10 cellular contexts compared by ENCODE assay signal in the genomic region with DNA sequence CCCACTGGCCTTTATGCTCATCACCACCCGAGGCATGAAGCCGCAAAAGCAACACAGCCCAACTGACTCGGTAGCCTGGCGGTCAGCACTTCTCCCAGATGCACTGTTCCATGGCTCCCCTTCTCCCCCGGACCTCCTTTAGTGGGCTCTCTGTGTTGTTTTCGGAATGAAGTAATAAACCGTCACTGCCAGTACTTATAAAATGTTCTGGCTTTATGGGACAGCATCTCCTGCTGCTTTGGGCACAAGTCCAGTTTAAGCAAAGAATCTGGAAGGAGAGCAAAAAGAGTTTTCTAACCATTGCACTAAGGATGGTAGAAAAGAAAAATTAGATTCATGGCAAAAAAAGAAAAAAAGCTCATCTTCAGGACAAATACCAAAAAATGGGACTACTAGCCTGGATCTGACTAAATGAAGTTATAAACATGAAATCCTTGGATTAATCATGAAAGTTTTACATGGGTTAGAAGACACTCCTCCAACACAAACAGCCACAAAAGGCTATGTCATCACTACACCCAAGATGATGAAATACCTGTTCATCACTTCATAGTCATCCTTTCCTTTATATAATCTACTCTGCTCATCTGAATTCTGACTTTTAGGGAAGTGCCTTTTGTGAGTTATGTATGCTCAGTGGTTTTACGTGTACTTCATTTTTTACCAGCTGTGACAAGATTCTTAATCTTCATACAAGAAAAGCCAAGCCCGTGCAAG.
A peak's percentile ranks its signal among the peaks of the same experiment; 100 is the strongest.
DNase-seq lines count a peak whose midpoint lies in the region; ATAC-seq and TF ChIP-seq lines count a peak whose summit lies in the region.
"Had no signal": no experiment of that assay in that cellular context is flagged by ENCODE, and none has a peak within 500 bp of the region (broad histone marks: within the 10 kb centered on the region; RNA-seq: fewer than 3 reads in every experiment).

No MANE protein-coding gene starts in this region.

- peak overlapping the region; percentile 88 for H3K27ac Mint-ChIP-seq in MCF 10A (ENCODE audit: low read depth, unreplicated experiment)
- H3K27ac Mint-ChIP-seq: T-helper 2 cell treated with Interferon-gamma antibody and Interleukin-4, amounts not matched to agents 5 μg/mL and 100 μg/mL, for 36 hours had no signal

- no peak for TF ChIP-seq EP300 in gastroesophageal sphincter (IDR thresholded peaks at IDR 0.05)

- CTCF ChIA-PET in MCF 10A (lab: Yijun Ruan, JAX) = no interaction called here

- H3K4me3 ChIP-seq in breast epithelium = no peak overlapping the region
- H3K4me3 ChIP-seq in gastroesophageal sphincter = no peak overlapping the region
- no peak overlapping the region for H3K4me3 ChIP-seq in upper lobe of right lung
- H3K4me3 ChIP-seq: BLaER1 had no signal

- intact Hi-C loops in MCF 10A (cut with micrococcal nuclease) = loop anchor here (1.0 kb wide), 1 partner anchor 18 kb away; no protein-coding TSS in a partner anchor
- intact Hi-C loops in breast epithelium (cut with DNase I; ENCODE audit: low total_unique reads) = no loop called here
- intact Hi-C loops in upper lobe of right lung (cut with DNase I) = no loop called here

- no peaks in the 10 kb centered on the region for H3K9me3 Mint-ChIP-seq in MCF 10A (ENCODE audit: unreplicated experiment)
- H3K9me3 Mint-ChIP-seq: T-helper 2 cell treated with Interferon-gamma antibody and Interleukin-4, amounts not matched to agents 5 μg/mL and 100 μg/mL, for 36 hours had no signal

- WGBS in gastroesophageal sphincter (ENCODE audit: low coverage in 1 of 2), 2 donors = 24 to 31% methylated on average over 5 to 9 of the region's 9 CpGs

- H3K4me1 ChIP-seq in breast epithelium = no peaks in the 10 kb centered on the region
- H3K4me1 ChIP-seq in gastroesophageal sphincter = peaks cover 3 to 18% (median 7%) of the 10 kb centered on the region in 3 donors
- H3K4me1 ChIP-seq in upper lobe of right lung = peaks cover 29% of the 10 kb centered on the region
- H3K4me1 ChIP-seq: BLaER1 had no signal

- BruUV-seq in MCF 10A (replicated peaks; lab: Mats Ljungman, UMichigan) = TSS peak; percentile 100

- TF ChIP-seq CTCF in MCF 10A (IDR thresholded peaks at IDR 0.05; ENCODE audit: unreplicated experiment) (no peak), breast epithelium (IDR thresholded peaks at IDR 0.05) (no peak), gastroesophageal sphincter (IDR thresholded peaks at IDR 0.05) (no peak), upper lobe of right lung (IDR thresholded peaks at IDR 0.05) (no peak)

- peaks cover 25% of the 10 kb centered on the region for H3K4me1 Mint-ChIP-seq in MCF 10A (ENCODE audit: insufficient read depth, unreplicated experiment)

- H3K27ac ChIP-seq in breast epithelium = no peak overlapping the region
- H3K27ac ChIP-seq in gastroesophageal sphincter = peak overlapping the region in 1 of 4 donors; percentile 35
- H3K27ac ChIP-seq in upper lobe of right lung = no peak overlapping the region
- H3K27ac ChIP-seq: BLaER1 had no signal

- DNase-seq in MCF 10A (ENCODE audit: unreplicated experiment) = peak; percentile 87
- no peak for DNase-seq in breast epithelium (ENCODE audit: low spot score in 2 of 2)
- peak; percentile 92 for DNase-seq in SKM-1 treated with dmso at 0.1 percent for 144 hours (lab: John Stamatoyannopoulos, UW; ENCODE audit: unreplicated experiment)
- no peak for DNase-seq in upper lobe of right lung
- DNase-seq in stimulated activated CD8-positive, alpha-beta memory T cell treated with anti-CD3 and anti-CD28 coated beads, Interleukin-4, amount 100 ng/mL, for 48 hours = no peak
- no peak for DNase-seq in superior temporal gyrus (ENCODE audit: extremely low spot score)

- H3K4me3 Mint-ChIP-seq in MCF 10A (ENCODE audit: unreplicated experiment) = peak overlapping the region; percentile 24
- H3K4me3 Mint-ChIP-seq: T-helper 2 cell treated with Interferon-gamma antibody and Interleukin-4, amounts not matched to agents 5 μg/mL and 100 μg/mL, for 36 hours had no signal

- H3K27me3 ChIP-seq in breast epithelium (no peaks in the 10 kb centered on the region), gastroesophageal sphincter (no peaks in the 10 kb centered on the region), upper lobe of right lung (no peaks in the 10 kb centered on the region)
- H3K27me3 ChIP-seq: BLaER1 had no signal

- peaks cover 11% of the 10 kb centered on the region for H3K27me3 Mint-ChIP-seq in MCF 10A (ENCODE audit: insufficient read depth, unreplicated experiment)

- TF ChIP-seq POLR2A in breast epithelium (IDR thresholded peaks at IDR 0.05) (no peak), gastroesophageal sphincter (IDR thresholded peaks at IDR 0.05) (no peak)

- POLR2A ChIA-PET in MCF 10A (lab: Yijun Ruan, JAX) = interaction anchor here (0.6 to 1.2 kb wide), 5 partner anchors 12 to 180 kb away, joined by 3 to 4 read pairs (median 3); no protein-coding TSS in a partner anchor

- H3K36me3 ChIP-seq in breast epithelium (no peaks in the 10 kb centered on the region), gastroesophageal sphincter (no peaks in the 10 kb centered on the region), upper lobe of right lung (no peaks in the 10 kb centered on the region)
- H3K36me3 ChIP-seq: BLaER1 had no signal

- no peaks in the 10 kb centered on the region for H3K9me3 ChIP-seq in breast epithelium
- H3K9me3 ChIP-seq in gastroesophageal sphincter = no peaks in the 10 kb centered on the region
- H3K9me3 ChIP-seq in upper lobe of right lung = no peaks in the 10 kb centered on the region
- H3K9me3 ChIP-seq: BLaER1 had no signal

- no peaks in the 10 kb centered on the region for H3K36me3 Mint-ChIP-seq in MCF 10A (ENCODE audit: insufficient read depth, unreplicated experiment)

- ATAC-seq in gastroesophageal sphincter (peak; percentile 86), upper lobe of right lung (peak; percentile 62), GM19397 (IDR thresholded peaks at IDR 0.05; ENCODE audit: unreplicated experiment) (no peak)

Comparison
In these comparisons a context has a peak if more than half of its experiments do, and no peak if none do; other contexts are left out.
1. DNase-seq: peak in MCF 10A (single experiment) and SKM-1 treated with dmso at 0.1 percent for 144 hours (single experiment); none in breast epithelium (0 of 2), upper lobe of right lung (single experiment), stimulated activated CD8-positive, alpha-beta memory T cell treated with anti-CD3 and anti-CD28 coated beads, Interleukin-4, amount 100 ng/mL, for 48 hours (single experiment) and superior temporal gyrus (single experiment).